Comparison of ENCODE assay signal across 8 cellular contexts in the genomic region with DNA sequence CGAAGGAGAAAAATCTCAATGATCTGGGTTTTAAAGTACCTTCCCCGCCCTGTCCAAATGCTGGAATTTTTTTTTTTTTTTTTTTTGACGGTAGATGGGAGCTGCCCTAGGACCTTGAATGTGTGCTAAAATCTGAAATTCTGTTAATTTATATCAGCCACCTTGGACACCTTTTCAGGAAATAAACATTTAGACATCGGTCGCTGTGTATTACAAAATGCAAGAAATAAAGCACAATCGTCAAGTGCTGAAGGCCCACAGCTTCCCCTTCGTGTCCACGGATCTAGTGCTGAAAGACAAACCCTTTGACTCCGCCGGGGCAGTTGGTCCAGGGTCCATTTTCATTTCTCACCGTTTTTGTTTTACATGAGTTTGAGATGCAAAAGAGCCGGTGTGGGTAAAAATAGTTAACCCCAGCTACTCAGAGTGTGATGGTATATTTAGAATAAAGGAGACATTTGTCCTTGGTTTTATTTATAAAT.
DNase-seq lines count a peak whose midpoint lies in the region; ATAC-seq and TF ChIP-seq lines count a peak whose summit lies in the region.

No MANE protein-coding gene starts in this region.

- peak overlapping the region; percentile 46 to 57 for H3K4me3 ChIP-seq in right atrium auricular region

- peak overlapping the region; percentile 99 for H3K27ac Mint-ChIP-seq in stimulated activated naive CD8-positive, alpha-beta T cell treated with anti-CD3 and anti-CD28 coated beads, Interleukin-15, Interleukin-2, amounts not matched to agents 100 ng/mL and 50 ng/mL, for 24 hours

- H3K36me3 ChIP-seq in right atrium auricular region = no peaks in the 10 kb centered on the region

- H3K4me3 Mint-ChIP-seq in stimulated activated naive CD8-positive, alpha-beta T cell treated with anti-CD3 and anti-CD28 coated beads, Interleukin-15, Interleukin-2, amounts not matched to agents 100 ng/mL and 50 ng/mL, for 24 hours = peak overlapping the region; percentile 91

- H3K36me3 Mint-ChIP-seq in stimulated activated naive CD8-positive, alpha-beta T cell treated with anti-CD3 and anti-CD28 coated beads, Interleukin-15, Interleukin-2, amounts not matched to agents 100 ng/mL and 50 ng/mL, for 24 hours (ENCODE audit: low read depth) = no peaks in the 10 kb centered on the region

- whole genome bisulfite sequencing in adipose tissue, 3 donors = 6 to 8% (median 7%) methylated on average over 12 of the region's 12 CpGs

- no peak for TF ChIP-seq CTCF in right atrium auricular region (IDR thresholded peaks at IDR 0.05)

- H3K4me1 Mint-ChIP-seq in stimulated activated naive CD8-positive, alpha-beta T cell treated with anti-CD3 and anti-CD28 coated beads, Interleukin-15, Interleukin-2, amounts not matched to agents 100 ng/mL and 50 ng/mL, for 24 hours (ENCODE audit: low read depth) = peaks cover 59% of the 10 kb centered on the region

- H3K4me1 ChIP-seq in right atrium auricular region = peaks cover 0 to 11% of the 10 kb centered on the region in 2 donors

- no peaks in the 10 kb centered on the region for H3K27me3 ChIP-seq in right atrium auricular region

- no peak for DNase-seq in stimulated activated naive CD8-positive, alpha-beta T cell treated with anti-CD3 and anti-CD28 coated beads, Interleukin-15, Interleukin-2, amounts not matched to agents 100 U/mL and 50 U/mL, for 24 hours
- DNase-seq in NCI-H524 treated with DMSO at 0.1 percent for 48 hours (lab: John Stamatoyannopoulos, UW) = peak; percentile 45
- DNase-seq in right atrium auricular region (ENCODE audit: low spot score) = peak; percentile 70
- DNase-seq in putamen (ENCODE audit: low spot score) = peak; percentile 75
- no peak for DNase-seq in T1000 (lab: John Stamatoyannopoulos, UW)
- DNase-seq in GOT3 (lab: John Stamatoyannopoulos, UW) = no peak

- H3K27ac ChIP-seq in adipose tissue (ENCODE audit: low read depth, low read length) (peak overlapping the region; percentile 88), right atrium auricular region (peak overlapping the region; percentile 94 to 95)

- no peaks in the 10 kb centered on the region for H3K9me3 ChIP-seq in right atrium auricular region

- H3K27me3 Mint-ChIP-seq in stimulated activated naive CD8-positive, alpha-beta T cell treated with anti-CD3 and anti-CD28 coated beads, Interleukin-15, Interleukin-2, amounts not matched to agents 100 ng/mL and 50 ng/mL, for 24 hours = no peaks in the 10 kb centered on the region

- no peaks in the 10 kb centered on the region for H3K9me3 Mint-ChIP-seq in stimulated activated naive CD8-positive, alpha-beta T cell treated with anti-CD3 and anti-CD28 coated beads, Interleukin-15, Interleukin-2, amounts not matched to agents 100 ng/mL and 50 ng/mL, for 24 hours

- ATAC-seq in stimulated activated naive CD8-positive, alpha-beta T cell treated with anti-CD3 and anti-CD28 coated beads, Interleukin-15, Interleukin-2, amounts not matched to agents 100 U/mL and 50 U/mL, for 24 hours = no peak

Comparison
In these comparisons a context has a peak if more than half of its experiments do, and no peak if none do; other contexts are left out.
1. DNase-seq: peak in NCI-H524 treated with DMSO at 0.1 percent for 48 hours (single experiment), right atrium auricular region (single experiment) and putamen (single experiment); none in stimulated activated naive CD8-positive, alpha-beta T cell treated with anti-CD3 and anti-CD28 coated beads, Interleukin-15, Interleukin-2, amounts not matched to agents 100 U/mL and 50 U/mL, for 24 hours (single experiment), T1000 (single experiment) and GOT3 (single experiment).